ENCODE assay signal across 11 cellular contexts in the genomic region with DNA sequence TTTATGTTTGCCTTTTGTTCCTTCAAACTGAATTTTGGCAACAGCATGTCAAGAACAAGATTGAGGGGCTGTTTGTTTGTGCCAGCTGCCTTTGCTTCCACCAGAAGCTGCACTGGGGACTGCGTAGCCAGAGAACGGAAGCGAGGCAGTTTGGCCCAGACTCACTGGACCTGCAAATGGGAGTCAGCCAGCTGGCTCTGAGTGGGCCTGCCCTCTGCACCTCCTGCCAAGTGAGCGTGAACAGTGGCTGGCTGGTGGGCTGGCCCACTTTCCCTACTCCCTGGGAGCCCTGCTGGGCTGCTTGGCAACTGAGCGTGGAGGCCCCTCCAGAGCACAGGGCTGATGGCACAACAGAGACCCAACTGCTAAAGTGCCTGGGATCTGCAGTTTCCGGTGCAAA.
DNase-seq lines count a peak whose midpoint lies in the region; ATAC-seq and TF ChIP-seq lines count a peak whose summit lies in the region.
"Had no signal": no experiment of that assay in that cellular context is flagged by ENCODE, and none has a peak within 500 bp of the region (broad histone marks: within the 10 kb centered on the region; RNA-seq: fewer than 3 reads in every experiment).

No MANE protein-coding gene starts in this region.

- H3K27ac ChIP-seq in lower lobe of right lung: peak overlapping the region; percentile 21
- no peak overlapping the region for H3K27ac ChIP-seq in substantia nigra (ENCODE audit: low read depth, low read length, poor library complexity, severe bottlenecking)

- no peaks in the 10 kb centered on the region for H3K27me3 ChIP-seq in lower lobe of right lung (ENCODE audit: low read depth)

- H3K4me3 ChIP-seq in fibroblast of pulmonary artery (replicated peaks; ENCODE audit: low read depth, low read length) (no peak overlapping the region), lower lobe of right lung (no peak overlapping the region)

- no peaks in the 10 kb centered on the region for H3K9me3 ChIP-seq in lower lobe of right lung

- TF ChIP-seq CTCF in fibroblast of pulmonary artery (IDR thresholded peaks at IDR 0.05; ENCODE audit: low read length, missing control alignments): no peak
- no peak for TF ChIP-seq CTCF in lower lobe of right lung (IDR thresholded peaks at IDR 0.05)
- no peak for TF ChIP-seq CTCF in GM10266 (IDR thresholded peaks at IDR 0.05; ENCODE audit: control insufficient read depth, insufficient read depth, low read depth, missing control alignments)

- H3K36me3 ChIP-seq in lower lobe of right lung: peaks cover 29% of the 10 kb centered on the region

- intact Hi-C loops in lower lobe of right lung (cut with DNase I): no loop called here

- DNase-seq in NCI-H345 treated with DMSO at 0.1 percent for 48 hours (lab: John Stamatoyannopoulos, UW; ENCODE audit: unreplicated experiment) (peak; percentile 32), fibroblast of pulmonary artery (ENCODE audit: low read depth) (peak; percentile 29), lower lobe of right lung (peak; percentile 51), substantia nigra (lab: John Stamatoyannopoulos, UW) (peak in 46 of 49 donors; percentile 3 to 86 (median 63)), SW 1271 (lab: John Stamatoyannopoulos, UW) (no peak), HUDEP-2 (lab: John Stamatoyannopoulos, UW; ENCODE audit: unreplicated experiment in 76 of 76) (no peak), GM10266 (ENCODE audit: extremely low spot score) (no peak)
- DNase-seq: stimulated activated CD4-positive, alpha-beta T cell treated with anti-CD3 and anti-CD28 coated beads, Interleukin-1b, Interleukin-23, amount 100 ng/mL, for 48 hours; stimulated activated naive CD4-positive, alpha-beta T cell treated with Interleukin-2 at 50 U/mL for 16 hours had no signal

- peaks cover 11% of the 10 kb centered on the region for H3K4me1 ChIP-seq in lower lobe of right lung

- ATAC-seq in lower lobe of right lung: peak; percentile 61 to 62
- ATAC-seq in HG03571 (IDR thresholded peaks at IDR 0.05; ENCODE audit: unreplicated experiment): no peak
- ATAC-seq: activated CD4-positive, CD25-positive, alpha-beta regulatory T cell treated with anti-CD3 and anti-CD28 coated beads, Interleukin-2, amount 50 U/mL, for 24 hours had no signal

Comparison
In these comparisons a context has a peak if more than half of its experiments do, and no peak if none do; other contexts are left out.
1. DNase-seq: peak in NCI-H345 treated with DMSO at 0.1 percent for 48 hours (single experiment), fibroblast of pulmonary artery (single experiment), lower lobe of right lung (single experiment) and substantia nigra (46 of 49); none in SW 1271 (0 of 2), HUDEP-2 (0 of 76) and GM10266 (single experiment).